19 cellular contexts compared by ENCODE assay signal in the genomic region with DNA sequence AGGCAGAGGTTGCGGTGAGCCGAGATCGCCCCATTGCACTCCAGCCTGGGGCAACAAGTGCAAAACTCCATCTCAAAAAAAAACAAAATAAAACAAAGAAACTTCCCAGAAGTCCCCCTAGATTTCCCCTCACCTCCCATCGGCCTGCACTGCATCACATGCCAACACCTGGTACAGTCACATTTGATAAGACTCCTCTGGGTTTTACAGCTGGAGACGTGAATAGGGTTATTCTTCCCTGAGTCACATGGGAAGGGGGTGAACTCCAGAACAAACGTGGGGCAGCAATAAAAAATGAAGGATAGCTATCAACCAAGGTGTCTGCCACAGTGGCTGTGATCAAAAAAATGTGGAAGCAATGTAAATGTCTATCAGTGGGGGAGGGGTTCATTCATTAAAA. TPM values are rescaled to one million over a fixed set of nuclear protein-coding genes. Genes with fewer than 3 reads are reported as not detected.
DNase-seq lines count a peak whose midpoint lies in the region; ATAC-seq, FAIRE-seq and TF ChIP-seq lines count a peak whose summit lies in the region.
"Had no signal": no experiment of that assay in that cellular context is flagged by ENCODE, and none has a peak within 500 bp of the region (broad histone marks: within the 10 kb centered on the region; RNA-seq: fewer than 3 reads in every experiment).

No MANE protein-coding gene starts in this region.

- H3K27ac Mint-ChIP-seq in HFFc6 (peak overlapping the region; percentile 29; the same call in 1 of the 2 replicates), WTC11 (peak overlapping the region; percentile 46; the same call in 1 of the 2 replicates)
- H3K27ac Mint-ChIP-seq: CD4-positive, alpha-beta T cell had no signal

- FAIRE-seq in small intestine (lab: Jason Lieb, UNC): no peak
- FAIRE-seq: A549, H54 had no signal

- H3K27ac ChIP-seq in small intestine (ENCODE audit: low read depth in 1 of 2, low read length in 1 of 2): no peak overlapping the region
- no peak overlapping the region for H3K27ac ChIP-seq in esophagus squamous epithelium
- H3K27ac ChIP-seq: 22Rv1, A549, C4-2B, GM23248, HL-60 had no signal

- H3K27me3 ChIP-seq in small intestine (ENCODE audit: control insufficient read depth in 2 of 2, insufficient read depth in 2 of 2, low read length in 2 of 2) (no peaks in the 10 kb centered on the region), esophagus squamous epithelium (no peaks in the 10 kb centered on the region)

- H3K36me3 ChIP-seq in small intestine (ENCODE audit: control insufficient read depth in 2 of 2, insufficient read depth in 2 of 2, low read length in 2 of 2) (no peaks in the 10 kb centered on the region), esophagus squamous epithelium (no peaks in the 10 kb centered on the region)

- H3K9me3 ChIP-seq in small intestine (ENCODE audit: control insufficient read depth, low read depth): no peaks in the 10 kb centered on the region
- H3K9me3 ChIP-seq in esophagus squamous epithelium: no peaks in the 10 kb centered on the region
- H3K9me3 ChIP-seq: A549 had no signal

- CTCF ChIA-PET in WTC11 (lab: Charles Lee): no interaction called here

- H3K27me3 Mint-ChIP-seq in HFFc6 (ENCODE audit: insufficient read depth): no peaks in the 10 kb centered on the region; the same call in none of the 2 replicates
- H3K27me3 Mint-ChIP-seq in WTC11 (ENCODE audit: low read depth): no peaks in the 10 kb centered on the region
- H3K27me3 Mint-ChIP-seq: CD4-positive, alpha-beta T cell had no signal

- no peak for TF ChIP-seq POLR2A in esophagus squamous epithelium (IDR thresholded peaks at IDR 0.05)

- no peak for DNase-seq in HFFc6
- DNase-seq in WTC11 (ENCODE audit: low spot score): no peak
- DNase-seq in left colon: peak in 1 of 2 donors; percentile 55
- peak; percentile 72 for DNase-seq in small intestine
- DNase-seq in GOT3 (lab: John Stamatoyannopoulos, UW): no peak
- DNase-seq in esophagus squamous epithelium (lab: John Stamatoyannopoulos, UW): no peak
- DNase-seq in COLO829 (ENCODE audit: low spot score): no peak
- DNase-seq: AML-193; CD4-positive, alpha-beta T cell; DMS153; DMS79 treated with DMSO at 0.1 percent for 48 hours; GF-D8; GM23248; HCEC 1CT had no signal

- intact Hi-C loops in left colon (cut with DNase I, micrococcal nuclease) (no loop called here), esophagus squamous epithelium (cut with DNase I) (no loop called here)

- no peak for TF ChIP-seq CTCF in HFFc6 (IDR thresholded peaks at IDR 0.05)
- no peak for TF ChIP-seq CTCF in WTC11 (IDR thresholded peaks at IDR 0.05)
- TF ChIP-seq CTCF in esophagus squamous epithelium (IDR thresholded peaks at IDR 0.05): no peak

- H3K36me3 Mint-ChIP-seq in HFFc6 (ENCODE audit: low read depth) (peaks cover 20% of the 10 kb centered on the region), WTC11 (peaks cover 8% of the 10 kb centered on the region; the same call in 1 of the 2 replicates)

- H3K4me1 Mint-ChIP-seq in HFFc6 (ENCODE audit: low read depth) (peaks cover 55% of the 10 kb centered on the region), WTC11 (peaks cover 52% of the 10 kb centered on the region)

- POLR2A ChIA-PET in WTC11 (lab: Charles Lee): no interaction called here

- no peak for ATAC-seq in WTC11
- ATAC-seq in left colon: peak; percentile 70
- ATAC-seq: A549 had no signal

- WGBS in small intestine, 3 donors: 15 to 62% (median 29%) methylated on average over 6 of the region's 6 CpGs
- WGBS in esophagus squamous epithelium, 2 donors: 79 to 83% methylated on average over 6 of the region's 6 CpGs

- no peak overlapping the region for H3K4me3 ChIP-seq in small intestine (ENCODE audit: low read depth in 1 of 2, low read length in 2 of 2)
- no peak overlapping the region for H3K4me3 ChIP-seq in esophagus squamous epithelium
- H3K4me3 ChIP-seq: A549, GM23248 had no signal

- H3K9me3 Mint-ChIP-seq in HFFc6 (no peaks in the 10 kb centered on the region), WTC11 (no peaks in the 10 kb centered on the region)
- H3K9me3 Mint-ChIP-seq: CD4-positive, alpha-beta T cell had no signal

- H3K4me3 Mint-ChIP-seq in HFFc6 (no peak overlapping the region), WTC11 (no peak overlapping the region)
- H3K4me3 Mint-ChIP-seq: CD4-positive, alpha-beta T cell had no signal

- H3K4me1 ChIP-seq in small intestine (ENCODE audit: control insufficient read depth in 2 of 2, insufficient read depth in 1 of 2, low read depth in 1 of 2, low read length in 1 of 2) (peaks cover 0 to 6% of the 10 kb centered on the region in 2 donors), esophagus squamous epithelium (peaks cover 0 to 12% (median 5%) of the 10 kb centered on the region in 3 donors)
- H3K4me1 ChIP-seq: A549 had no signal

TF ChIP-seq in WTC11, 78 proteins besides CTCF, POLR2A, EP300 and RAD21:
- TF ChIP-seq SOX15 (CRISPR knock-in tag; IDR thresholded peaks at IDR 0.05): no peak
- TF ChIP-seq, protein P1, sequence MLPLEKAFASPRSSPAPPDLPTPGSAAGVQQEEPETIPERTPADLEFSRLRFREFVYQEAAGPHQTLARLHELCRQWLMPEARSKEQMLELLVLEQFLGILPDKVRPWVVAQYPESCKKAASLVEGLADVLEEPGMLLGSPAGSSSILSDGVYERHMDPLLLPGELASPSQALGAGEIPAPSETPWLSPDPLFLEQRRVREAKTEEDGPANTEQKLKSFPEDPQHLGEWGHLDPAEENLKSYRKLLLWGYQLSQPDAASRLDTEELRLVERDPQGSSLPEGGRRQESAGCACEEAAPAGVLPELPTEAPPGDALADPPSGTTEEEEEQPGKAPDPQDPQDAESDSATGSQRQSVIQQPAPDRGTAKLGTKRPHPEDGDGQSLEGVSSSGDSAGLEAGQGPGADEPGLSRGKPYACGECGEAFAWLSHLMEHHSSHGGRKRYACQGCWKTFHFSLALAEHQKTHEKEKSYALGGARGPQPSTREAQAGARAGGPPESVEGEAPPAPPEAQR (CRISPR knock-in tag; IDR thresholded peaks at IDR 0.05): no peak
- TF ChIP-seq, protein P2, sequence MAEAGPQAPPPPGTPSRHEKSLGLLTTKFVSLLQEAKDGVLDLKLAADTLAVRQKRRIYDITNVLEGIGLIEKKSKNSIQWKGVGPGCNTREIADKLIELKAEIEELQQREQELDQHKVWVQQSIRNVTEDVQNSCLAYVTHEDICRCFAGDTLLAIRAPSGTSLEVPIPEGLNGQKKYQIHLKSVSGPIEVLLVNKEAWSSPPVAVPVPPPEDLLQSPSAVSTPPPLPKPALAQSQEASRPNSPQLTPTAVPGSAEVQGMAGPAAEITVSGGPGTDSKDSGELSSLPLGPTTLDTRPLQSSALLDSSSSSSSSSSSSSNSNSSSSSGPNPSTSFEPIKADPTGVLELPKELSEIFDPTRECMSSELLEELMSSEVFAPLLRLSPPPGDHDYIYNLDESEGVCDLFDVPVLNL (CRISPR knock-in tag; IDR thresholded peaks at IDR 0.05; ENCODE audit: borderline replicate concordance, low read depth): no peak
- TF ChIP-seq, protein P3, sequence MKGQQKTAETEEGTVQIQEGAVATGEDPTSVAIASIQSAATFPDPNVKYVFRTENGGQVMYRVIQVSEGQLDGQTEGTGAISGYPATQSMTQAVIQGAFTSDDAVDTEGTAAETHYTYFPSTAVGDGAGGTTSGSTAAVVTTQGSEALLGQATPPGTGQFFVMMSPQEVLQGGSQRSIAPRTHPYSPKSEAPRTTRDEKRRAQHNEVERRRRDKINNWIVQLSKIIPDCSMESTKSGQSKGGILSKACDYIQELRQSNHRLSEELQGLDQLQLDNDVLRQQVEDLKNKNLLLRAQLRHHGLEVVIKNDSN (CRISPR knock-in tag; IDR thresholded peaks at IDR 0.05): no peak
- TF ChIP-seq, protein P4, sequence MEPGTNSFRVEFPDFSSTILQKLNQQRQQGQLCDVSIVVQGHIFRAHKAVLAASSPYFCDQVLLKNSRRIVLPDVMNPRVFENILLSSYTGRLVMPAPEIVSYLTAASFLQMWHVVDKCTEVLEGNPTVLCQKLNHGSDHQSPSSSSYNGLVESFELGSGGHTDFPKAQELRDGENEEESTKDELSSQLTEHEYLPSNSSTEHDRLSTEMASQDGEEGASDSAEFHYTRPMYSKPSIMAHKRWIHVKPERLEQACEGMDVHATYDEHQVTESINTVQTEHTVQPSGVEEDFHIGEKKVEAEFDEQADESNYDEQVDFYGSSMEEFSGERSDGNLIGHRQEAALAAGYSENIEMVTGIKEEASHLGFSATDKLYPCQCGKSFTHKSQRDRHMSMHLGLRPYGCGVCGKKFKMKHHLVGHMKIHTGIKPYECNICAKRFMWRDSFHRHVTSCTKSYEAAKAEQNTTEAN (CRISPR knock-in tag; IDR thresholded peaks at IDR 0.05): no peak
TF ChIP-seq in WTC11: peak in this region for 0.

RNA-seq across cellular contexts. Expression of a gene that starts 26.0 kb away (rescaled TPM):
- 10 to 100 TPM; 26.1 to 28.9 (median 27.8) TPM for total RNA-seq in HFFc6 (2021; fragmentation: NEBNext Ultra II Directional; extraction: Animal tissue kit (Norgen Biotek cat#: 25700))
- total RNA-seq in WTC11 (2021): 99.6 to 140 TPM (median 103 TPM) in 3 replicates
- 1 to 10 TPM; 9.5 to 9.7 TPM for total RNA-seq in left colon
- polyA plus RNA-seq in small intestine: 1 to 10 TPM; 1.4 to 7.9 (median 5.8) TPM
- total RNA-seq in esophagus squamous epithelium: 1 to 10 TPM; 1.9 to 7.1 (median 4.4) TPM
